In genomic region chr20:14622796-14623195, GRCh38 we compare ENCODE assay signal across 9 cellular contexts.
A peak's percentile ranks its signal among the peaks of the same experiment; 100 is the strongest.
DNase-seq lines count a peak whose midpoint lies in the region; ATAC-seq, FAIRE-seq and TF ChIP-seq lines count a peak whose summit lies in the region.
"Had no signal": no experiment of that assay in that cellular context is flagged by ENCODE, and none has a peak within 500 bp of the region (broad histone marks: within the 10 kb centered on the region; RNA-seq: fewer than 3 reads in every experiment).

No MANE protein-coding gene starts in this region.

- DNase-seq in H9 (peak; percentile 68), RKO (ENCODE audit: low spot score) (peak; percentile 25), fibroblast of peridontal ligament (ENCODE audit: extremely low read depth) (peak; percentile 14), small intestine (peak; percentile 14), chondrocyte (ENCODE audit: low spot score) (no peak)
- DNase-seq in activated CD4-positive, alpha-beta memory T cell treated with anti-CD3 and anti-CD28 coated beads, Interleukin-2, amount 10 ng/mL, durations not matched to agents 7 days and 5 days = no peak
- DNase-seq: retina, WERI-Rb-1 had no signal

- H3K14ac ChIP-seq in H9 (ENCODE audit: insufficient read depth, low read length) = no peak overlapping the region

- CTCF ChIA-PET in activated CD4-positive, alpha-beta memory T cell treated with anti-CD3 and anti-CD28 coated beads, Interleukin-2, amount 10 ng/mL, durations not matched to agents 7 days and 5 days (lab: Charles Lee) = no interaction called here

- no peak overlapping the region for H4K5ac ChIP-seq in H9 (ENCODE audit: insufficient read length, low read depth, low read length)

- H3K9me3 Mint-ChIP-seq in H9 (no peaks in the 10 kb centered on the region; a peak in 1 of 5 replicates), chondrocyte (ENCODE audit: low read depth) (no peaks in the 10 kb centered on the region)
- H3K9me3 Mint-ChIP-seq in activated CD4-positive, alpha-beta memory T cell treated with anti-CD3 and anti-CD28 coated beads, Interleukin-2, amount 10 ng/mL, durations not matched to agents 7 days and 5 days = peaks cover 13% of the 10 kb centered on the region
- H3K9me3 Mint-ChIP-seq in stimulated activated memory B cell treated with anti-CD40 and anti-IgM and Interleukin-4, amounts not matched to agents 10 μg/mL and 1 μg/mL and 100 μg/mL, for 72 hours = no peaks in the 10 kb centered on the region

- no peak overlapping the region for H2BK20ac ChIP-seq in H9 (ENCODE audit: low read depth, low read length, poor library complexity, severe bottlenecking)

- peak; percentile 60 for TF ChIP-seq CTCF in H9 (conservative IDR thresholded peaks at IDR 0.05)
- TF ChIP-seq CTCF in chondrocyte (IDR thresholded peaks at IDR 0.05) = no peak

- H2BK12ac ChIP-seq in H9 (ENCODE audit: insufficient read length, low read depth, low read length) = no peak overlapping the region

- no peak overlapping the region for H3K56ac ChIP-seq in H9 (ENCODE audit: insufficient read length, low read depth, low read length)

- H2BK15ac ChIP-seq in H9 (ENCODE audit: low read depth, low read length) = no peak overlapping the region

- no peak overlapping the region for H3K23ac ChIP-seq in H9 (ENCODE audit: insufficient read length, low read depth, low read length)

- H3K36me3 Mint-ChIP-seq in H9 (ENCODE audit: insufficient read depth in 1 of 3, low read depth in 3 of 3) (no peaks in the 10 kb centered on the region), chondrocyte (ENCODE audit: low read depth) (no peaks in the 10 kb centered on the region)
- no peaks in the 10 kb centered on the region for H3K36me3 Mint-ChIP-seq in activated CD4-positive, alpha-beta memory T cell treated with anti-CD3 and anti-CD28 coated beads, Interleukin-2, amount 10 ng/mL, durations not matched to agents 7 days and 5 days (ENCODE audit: low read depth)
- H3K36me3 Mint-ChIP-seq in stimulated activated memory B cell treated with anti-CD40 and anti-IgM and Interleukin-4, amounts not matched to agents 10 μg/mL and 1 μg/mL and 100 μg/mL, for 72 hours = no peaks in the 10 kb centered on the region

- H4K20me1 ChIP-seq in H9 (ENCODE audit: control insufficient read depth, insufficient read depth, insufficient read length) = no peaks in the 10 kb centered on the region

- no peak overlapping the region for H3K27ac ChIP-seq in H9 (ENCODE audit: insufficient read length, low read depth, low read length)
- H3K27ac ChIP-seq in small intestine (ENCODE audit: low read depth in 1 of 2, low read length in 1 of 2) = no peak overlapping the region
- H3K27ac ChIP-seq: WERI-Rb-1 had no signal

- H3K4me3 ChIP-seq in small intestine (ENCODE audit: low read depth in 1 of 2, low read length in 2 of 2) = no peak overlapping the region

- H3K23me2 ChIP-seq in H9 (ENCODE audit: insufficient read length, low read depth, low read length, poor library complexity, severe bottlenecking) = no peaks in the 10 kb centered on the region

- H3K9ac ChIP-seq in H9 (ENCODE audit: extremely low read depth, insufficient read length, low read length) = no peak overlapping the region

- H3K4me1 Mint-ChIP-seq in H9 (peaks cover 8% of the 10 kb centered on the region in 2 experiments), chondrocyte (ENCODE audit: low read depth) (no peaks in the 10 kb centered on the region)
- H3K4me1 Mint-ChIP-seq in activated CD4-positive, alpha-beta memory T cell treated with anti-CD3 and anti-CD28 coated beads, Interleukin-2, amount 10 ng/mL, durations not matched to agents 7 days and 5 days = no peaks in the 10 kb centered on the region
- no peaks in the 10 kb centered on the region for H3K4me1 Mint-ChIP-seq in stimulated activated memory B cell treated with anti-CD40 and anti-IgM and Interleukin-4, amounts not matched to agents 10 μg/mL and 1 μg/mL and 100 μg/mL, for 72 hours

- no peaks in the 10 kb centered on the region for H3K79me2 ChIP-seq in H9 (ENCODE audit: insufficient read depth, low read length)

- H2BK120ac ChIP-seq in H9 (ENCODE audit: low read depth, low read length, poor library complexity, severe bottlenecking) = no peak overlapping the region

- no peak for ATAC-seq in stimulated activated memory B cell treated with anti-CD40 and anti-IgM and Interleukin-4, amounts not matched to agents 10 μg/mL and 1 μg/mL and 100 μg/mL, for 72 hours

- no peak overlapping the region for H3K4ac ChIP-seq in H9 (ENCODE audit: low read depth, low read length)

- H2BK5ac ChIP-seq in H9 (ENCODE audit: insufficient read length, low read length) = no peak overlapping the region

- no peak overlapping the region for H4K8ac ChIP-seq in H9 (replicated peaks; ENCODE audit: insufficient read length, low read depth, low read length)

- no peak overlapping the region for H4K91ac ChIP-seq in H9 (ENCODE audit: insufficient read length, low read depth, low read length)

- H3K27me3 ChIP-seq in H9 (ENCODE audit: insufficient read depth, low read length) = no peaks in the 10 kb centered on the region
- no peaks in the 10 kb centered on the region for H3K27me3 ChIP-seq in small intestine (ENCODE audit: control insufficient read depth in 2 of 2, insufficient read depth in 2 of 2, low read length in 2 of 2)

- H3K79me1 ChIP-seq in H9 (ENCODE audit: insufficient read depth, low read depth, low read length, poor library complexity, severe bottlenecking) = no peaks in the 10 kb centered on the region

- H3K27ac Mint-ChIP-seq in H9 (no peak overlapping the region; a peak in 1 of 7 replicates), chondrocyte (ENCODE audit: unreplicated experiment) (no peak overlapping the region)
- H3K27ac Mint-ChIP-seq in activated CD4-positive, alpha-beta memory T cell treated with anti-CD3 and anti-CD28 coated beads, Interleukin-2, amount 10 ng/mL, durations not matched to agents 7 days and 5 days = no peak overlapping the region
- H3K27ac Mint-ChIP-seq in stimulated activated memory B cell treated with anti-CD40 and anti-IgM and Interleukin-4, amounts not matched to agents 10 μg/mL and 1 μg/mL and 100 μg/mL, for 72 hours = no peak overlapping the region

- no peak overlapping the region for H3K4me3 Mint-ChIP-seq in H9
- no peak overlapping the region for H3K4me3 Mint-ChIP-seq in activated CD4-positive, alpha-beta memory T cell treated with anti-CD3 and anti-CD28 coated beads, Interleukin-2, amount 10 ng/mL, durations not matched to agents 7 days and 5 days
- H3K4me3 Mint-ChIP-seq in chondrocyte (ENCODE audit: unreplicated experiment) = no peak overlapping the region
- H3K4me3 Mint-ChIP-seq in stimulated activated memory B cell treated with anti-CD40 and anti-IgM and Interleukin-4, amounts not matched to agents 10 μg/mL and 1 μg/mL and 100 μg/mL, for 72 hours = no peak overlapping the region

- no peak overlapping the region for H3K18ac ChIP-seq in H9 (ENCODE audit: insufficient read length, low read depth, low read length)

- WGBS in H9 (ENCODE audit: extremely low coverage, insufficient read length, low lambda C conversion rate) = no CpG with 5 or more reads among the region's 2 CpGs
- 40 to 46% (median 41%) methylated on average over 2 of the region's 2 CpGs for WGBS in small intestine, 3 donors

- no peak overlapping the region for H3T11ph ChIP-seq in H9 (ENCODE audit: low read length)

- H3K4me2 ChIP-seq in H9 (ENCODE audit: insufficient read depth, insufficient read length, low read length) = no peak overlapping the region

- no peak for FAIRE-seq in small intestine (lab: Jason Lieb, UNC)

- H3K27me3 Mint-ChIP-seq in H9 (ENCODE audit: low read depth) (no peaks in the 10 kb centered on the region; the same call in 1 of the 2 replicates), chondrocyte (ENCODE audit: low read depth) (no peaks in the 10 kb centered on the region)
- no peaks in the 10 kb centered on the region for H3K27me3 Mint-ChIP-seq in activated CD4-positive, alpha-beta memory T cell treated with anti-CD3 and anti-CD28 coated beads, Interleukin-2, amount 10 ng/mL, durations not matched to agents 7 days and 5 days
- H3K27me3 Mint-ChIP-seq in stimulated activated memory B cell treated with anti-CD40 and anti-IgM and Interleukin-4, amounts not matched to agents 10 μg/mL and 1 μg/mL and 100 μg/mL, for 72 hours = no peaks in the 10 kb centered on the region

- H3K9me3 ChIP-seq in H9 (ENCODE audit: control insufficient read depth, low read depth, low read length) (no peaks in the 10 kb centered on the region), small intestine (ENCODE audit: control insufficient read depth, low read depth) (no peaks in the 10 kb centered on the region)

- H3K4me1 ChIP-seq in H9 (ENCODE audit: insufficient read depth, low read length) = no peaks in the 10 kb centered on the region; the same call in 1 of the 2 replicates
- no peaks in the 10 kb centered on the region for H3K4me1 ChIP-seq in small intestine (ENCODE audit: control insufficient read depth in 2 of 2, insufficient read depth in 1 of 2, low read depth in 1 of 2, low read length in 1 of 2)

- H3K36me3 ChIP-seq in small intestine (ENCODE audit: control insufficient read depth in 2 of 2, insufficient read depth in 2 of 2, low read length in 2 of 2) = no peaks in the 10 kb centered on the region
- H3K36me3 ChIP-seq: WERI-Rb-1 had no signal

- POLR2A ChIA-PET in activated CD4-positive, alpha-beta memory T cell treated with anti-CD3 and anti-CD28 coated beads, Interleukin-2, amount 10 ng/mL, durations not matched to agents 7 days and 5 days (lab: Charles Lee) = no interaction called here

- H2AK5ac ChIP-seq in H9 (ENCODE audit: insufficient read length, low read length) = no peak overlapping the region

- no peak overlapping the region for H2AFZ ChIP-seq in H9 (ENCODE audit: low read length)

Comparison
In these comparisons a context has a peak if more than half of its experiments do, and no peak if none do; other contexts are left out.
1. DNase-seq: peak in H9 (single experiment), RKO (single experiment), fibroblast of peridontal ligament (single experiment) and small intestine (single experiment); none in activated CD4-positive, alpha-beta memory T cell treated with anti-CD3 and anti-CD28 coated beads, Interleukin-2, amount 10 ng/mL, durations not matched to agents 7 days and 5 days (single experiment) and chondrocyte (single experiment).